17 cellular contexts compared by ENCODE assay signal in the genomic region with DNA sequence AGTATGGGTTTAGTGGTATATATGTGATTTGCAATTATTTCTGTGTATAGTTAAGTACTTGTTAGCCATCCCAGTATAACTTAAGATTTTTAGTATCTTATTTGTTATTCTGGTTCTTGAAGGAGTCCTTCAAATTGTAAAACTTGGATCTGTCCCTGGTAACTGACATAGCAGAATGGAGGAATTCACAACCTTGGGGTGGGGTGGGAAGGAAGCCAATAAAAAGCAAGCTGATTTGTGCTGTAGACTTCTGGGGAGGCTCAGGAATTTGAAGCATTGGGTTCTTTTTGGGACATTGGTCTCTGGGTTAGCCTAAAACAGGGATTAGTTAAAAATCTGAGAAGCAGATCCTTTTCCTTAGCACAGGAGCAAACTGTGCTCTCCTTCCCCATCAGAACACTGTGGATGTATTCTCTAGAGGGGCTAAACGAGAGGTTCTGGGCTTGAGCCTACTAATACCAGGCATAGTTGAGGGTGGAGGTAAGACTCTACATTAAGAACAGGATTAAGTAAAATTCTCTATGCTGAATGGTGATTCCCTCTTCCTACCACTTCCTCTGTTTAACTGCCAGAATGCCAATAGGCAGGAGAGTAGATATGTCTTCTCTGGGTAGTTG. TPM values are rescaled to one million over a fixed set of nuclear protein-coding genes. Genes with fewer than 3 reads are reported as not detected.
DNase-seq lines count a peak whose midpoint lies in the region; ATAC-seq and TF ChIP-seq lines count a peak whose summit lies in the region.
"Had no signal": no experiment of that assay in that cellular context is flagged by ENCODE, and none has a peak within 500 bp of the region (broad histone marks: within the 10 kb centered on the region; RNA-seq: fewer than 3 reads in every experiment).

No MANE protein-coding gene starts in this region.

- H3K27ac ChIP-seq in coronary artery: peak overlapping the region; percentile 38 to 54
- H3K27ac ChIP-seq: transverse colon had no signal

- ATAC-seq in omental fat pad (ENCODE audit: low FRiP score) (peak; percentile 23), HG03025 (IDR thresholded peaks at IDR 0.05; ENCODE audit: low FRiP score, unreplicated experiment) (no peak), HG02571 (IDR thresholded peaks at IDR 0.05; ENCODE audit: unreplicated experiment) (no peak)

- no peak for TF ChIP-seq CTCF in coronary artery (IDR thresholded peaks at IDR 0.05)
- no peak for TF ChIP-seq CTCF in omental fat pad (IDR thresholded peaks at IDR 0.05)

- H3K4me3 ChIP-seq in coronary artery: no peak overlapping the region
- H3K4me3 ChIP-seq: heart right ventricle, transverse colon had no signal

- DNase-seq in AG20443 (ENCODE audit: low spot score): peak; percentile 51
- peak; percentile 8 for DNase-seq in NCI-H226
- DNase-seq in coronary artery (ENCODE audit: low spot score): no peak
- no peak for DNase-seq in omental fat pad (ENCODE audit: low spot score)
- DNase-seq in COLO668 (lab: John Stamatoyannopoulos, UW; ENCODE audit: unreplicated experiment): no peak
- no peak for DNase-seq in activated CD4-positive, alpha-beta T cell treated with anti-CD3 and anti-CD28 coated beads for 48 hours
- DNase-seq: activated naive CD8-positive, alpha-beta T cell treated with anti-CD3 and anti-CD28 coated beads, Interleukin-2, amount 10 ng/mL, durations not matched to agents 7 days and 5 days; BE2C; DMS153; GOT3; heart right ventricle; kidney glomerular epithelial cell; NCI-H82; T-helper 2 cell; transverse colon had no signal

RNA-seq across cellular contexts. Expression of a gene that starts 42.2 kb away (rescaled TPM):
- total RNA-seq in omental fat pad: 10 to 100 TPM; 20.7 to 37.0 (median 25.5) TPM

RNA-seq across cellular contexts. Expression of a gene that starts 58.5 kb away (rescaled TPM):
- total RNA-seq in omental fat pad: 10 to 100 TPM; 16.1 to 30.4 (median 26.8) TPM

Comparison
In these comparisons a context has a peak if more than half of its experiments do, and no peak if none do; other contexts are left out.
1. DNase-seq: peak in AG20443 (single experiment) and NCI-H226 (single experiment); none in coronary artery (single experiment), omental fat pad (single experiment), COLO668 (single experiment) and activated CD4-positive, alpha-beta T cell treated with anti-CD3 and anti-CD28 coated beads for 48 hours (single experiment).